13 cellular contexts compared by ENCODE assay signal in the genomic region with DNA sequence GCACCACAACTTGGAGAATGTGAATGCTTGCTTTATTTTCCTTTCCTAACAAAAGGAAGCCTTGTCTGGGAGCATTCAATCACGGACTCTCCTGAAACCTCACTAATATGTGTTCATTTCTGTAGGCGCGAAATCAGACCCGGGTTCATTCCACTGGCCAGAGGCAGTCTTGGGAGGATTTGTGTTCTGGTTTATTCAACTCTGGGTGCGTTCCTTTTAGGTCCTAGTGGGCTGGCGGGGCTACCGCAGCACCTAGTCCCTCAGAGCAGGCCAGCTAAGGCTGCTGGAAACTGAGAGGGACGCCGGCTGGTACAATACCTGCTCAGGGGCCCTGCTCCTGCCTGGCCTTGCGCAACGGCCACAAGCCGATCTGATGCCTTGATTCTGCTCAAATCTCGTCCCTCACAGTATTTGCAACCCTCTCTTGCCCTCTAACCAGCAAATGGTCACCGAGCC. TPM values are rescaled to one million over a fixed set of nuclear protein-coding genes. Genes with fewer than 3 reads are reported as not detected.
DNase-seq lines count a peak whose midpoint lies in the region; ATAC-seq and TF ChIP-seq lines count a peak whose summit lies in the region.
"Had no signal": no experiment of that assay in that cellular context is flagged by ENCODE, and none has a peak within 500 bp of the region (broad histone marks: within the 10 kb centered on the region; RNA-seq: fewer than 3 reads in every experiment).

No MANE protein-coding gene starts in this region.

- in situ Hi-C loops in Caki2 (cut with HindIII; ENCODE audit: low pct_unique_long_range_greater_than_20kb, low sequenced_read_pairs): no loop called here

- no peak overlapping the region for H3K27ac Mint-ChIP-seq in neural crest cell (ENCODE audit: unreplicated experiment)

- peaks cover 100% of the 10 kb centered on the region for H3K27me3 Mint-ChIP-seq in neural crest cell (ENCODE audit: low read depth)

- H3K27ac ChIP-seq in adipose tissue (ENCODE audit: low read depth, low read length): peak overlapping the region; percentile 89
- H3K27ac ChIP-seq: pancreas had no signal

- H3K4me3 Mint-ChIP-seq in neural crest cell: peak overlapping the region; percentile 83

- ATAC-seq in HG03469 (IDR thresholded peaks at IDR 0.05; ENCODE audit: unreplicated experiment): no peak

- H3K36me3 Mint-ChIP-seq in neural crest cell (ENCODE audit: low read depth): no peaks in the 10 kb centered on the region

- peaks cover 22% of the 10 kb centered on the region for H3K4me1 Mint-ChIP-seq in neural crest cell

- peak; percentile 55 for DNase-seq in Caki2 (ENCODE audit: low read depth)
- DNase-seq in foreskin melanocyte: peak; percentile 80
- DNase-seq in neural crest cell (ENCODE audit: low read depth, low spot score): no peak
- DNase-seq in HuH-7.5 (ENCODE audit: low spot score): no peak
- no peak for DNase-seq in SW 1271 (lab: John Stamatoyannopoulos, UW)
- no peak for DNase-seq in DMS153 treated with DMSO at 0.1 percent for 48 hours (lab: John Stamatoyannopoulos, UW; ENCODE audit: unreplicated experiment)
- DNase-seq: activated CD4-positive, alpha-beta T cell treated with anti-CD3 and anti-CD28 coated beads for 48 hours; activated gamma-delta T cell; central memory CD4-positive, alpha-beta T cell; NCI-H2029; pancreas had no signal

- peak; percentile 13 for TF ChIP-seq CTCF in neural crest cell (conservative IDR thresholded peaks at IDR 0.05)

- WGBS in adipose tissue, 3 donors: 17 to 53% (median 49%) methylated on average over 14 of the region's 14 CpGs

- H3K9me3 Mint-ChIP-seq in neural crest cell: no peaks in the 10 kb centered on the region

RNA-seq across cellular contexts. Expression of gene HOXA4, which starts 7.5 kb away (rescaled TPM):
- total RNA-seq in Caki2 (2014; rRNA removed; shearing (Covaris generic); ENCODE audit: low replicate concordance): 5.6 and 10.3 TPM in 2 replicates
- 10 to 100 TPM in 1 of 3 donors, 1 to 10 TPM in 2; 1.2 to 19.8 (median 4.9) TPM for polyA plus RNA-seq in adipose tissue
- 0.68 and 0.96 TPM in 2 replicates for total RNA-seq in neural crest cell

RNA-seq across cellular contexts. Expression of gene HOXA5, which starts 20.4 kb away (rescaled TPM):
- 53.0 and 130 TPM in 2 replicates for total RNA-seq in Caki2 (2014; rRNA removed; shearing (Covaris generic); ENCODE audit: low replicate concordance)
- 10 to 100 TPM in 2 of 3 donors, 1 to 10 TPM in 1; 3.1 to 29.6 (median 11.8) TPM for polyA plus RNA-seq in adipose tissue
- total RNA-seq in neural crest cell: 3.2 and 4.3 TPM in 2 replicates

RNA-seq across cellular contexts. Expression of gene HOXA2, which starts 20.6 kb away (rescaled TPM):
- total RNA-seq in Caki2 (2014; rRNA removed; shearing (Covaris generic); ENCODE audit: low replicate concordance): 0.30 TPM in 1 of 2 replicates, not detected in the other
- polyA plus RNA-seq in adipose tissue: 1 to 10 TPM in 1 of 3 donors, under 1 TPM in 2; 0.20 to 1.0 (median 0.92) TPM
- total RNA-seq in neural crest cell: 41.2 and 41.6 TPM in 2 replicates

RNA-seq across cellular contexts. Expression of gene HOXA6, which starts 24.5 kb away (rescaled TPM):
- total RNA-seq in Caki2 (2014; rRNA removed; shearing (Covaris generic); ENCODE audit: low replicate concordance): 0.96 and 1.2 TPM in 2 replicates
- polyA plus RNA-seq in adipose tissue: 1 to 10 TPM in 2 of 3 donors, under 1 TPM in 1; 0.39 to 3.6 (median 1.5) TPM
- total RNA-seq in neural crest cell: 1.6 and 2.0 TPM in 2 replicates

RNA-seq across cellular contexts. Expression of gene HOXA1, which starts 27.2 kb away (rescaled TPM):
- 0.38 and 3.9 TPM in 2 replicates for total RNA-seq in Caki2 (2014; rRNA removed; shearing (Covaris generic); ENCODE audit: low replicate concordance)
- polyA plus RNA-seq in adipose tissue: under 1 TPM; 0.08 to 0.56 (median 0.51) TPM
- total RNA-seq in neural crest cell: 3.5 and 3.6 TPM in 2 replicates

Comparison
In these comparisons a context has a peak if more than half of its experiments do, and no peak if none do; other contexts are left out.
1. DNase-seq: peak in Caki2 (single experiment) and foreskin melanocyte (single experiment); none in neural crest cell (single experiment), HuH-7.5 (single experiment), SW 1271 (0 of 2) and DMS153 treated with DMSO at 0.1 percent for 48 hours (single experiment).
2. RNA of gene HOXA5, which starts 20.4 kb away (total RNA-seq): 53.0 to 130 TPM in Caki2; 3.2 to 4.3 TPM in neural crest cell; every median in the first group is over 10 times any median in the second.
3. RNA of gene HOXA2, which starts 20.6 kb away (total RNA-seq): 41.2 to 41.6 TPM in neural crest cell; 0.30 TPM in Caki2; every median in the first group is over 10 times any median in the second.